ENCODE assay signal across 8 cellular contexts in genomic region chr10:1056326-1057105, GRCh38. TPM values are rescaled to one million over a fixed set of nuclear protein-coding genes. Genes with fewer than 3 reads are reported as not detected.
A peak's percentile ranks its signal among the peaks of the same experiment; 100 is the strongest.
DNase-seq lines count a peak whose midpoint lies in the region; ATAC-seq, FAIRE-seq and TF ChIP-seq lines count a peak whose summit lies in the region.

TSS of gene WDR37 (plus strand) at chr10:1056385. CDS start at chr10:1072156, 15,771 bp downstream.

- intact Hi-C loops in Panc1 (cut with micrococcal nuclease; ENCODE audit: unreplicated experiment) = no loop called here

- TF ChIP-seq CTCF in Panc1 (IDR thresholded peaks at IDR 0.05) (no peak), fibroblast of lung (conservative IDR thresholded peaks at IDR 0.05 in 1 of 2, IDR thresholded peaks at IDR 0.05 in 1 of 2; ENCODE audit: low read depth in 1 of 2, low read length in 2 of 2) (no peak)

- H2AFZ ChIP-seq in fibroblast of lung (ENCODE audit: low read length) = peak within 1 kb of the TSS; percentile 57

- POLR2A ChIA-PET in Panc1 (lab: Charles Lee) = no interaction called here
- POLR2A ChIA-PET in naive thymus-derived CD8-positive, alpha-beta T cell (lab: Charles Lee) = interaction anchor here (0.7 to 1.3 kb wide), 9 partner anchors 13 to 125 kb away, joined by 3 to 7 read pairs (median 4); partner anchors contain the start of genes GTPBP4 and LARP4B

- H3K9ac ChIP-seq in fibroblast of lung (ENCODE audit: insufficient read depth, low read length) = peak within 1 kb of the TSS; percentile 100

- peak within 1 kb of the TSS; percentile 88 to 95 for H3K4me3 ChIP-seq in Panc1 (ENCODE audit: low read depth in 2 of 2, low read length in 2 of 2)
- peak within 1 kb of the TSS; percentile 92 to 98 (median 94) for H3K4me3 ChIP-seq in fibroblast of lung (replicated peaks in 1 of 4; ENCODE audit: control extremely low read depth in 1 of 4, insufficient read depth in 1 of 4, low read depth in 3 of 4, low read length in 4 of 4)

- H3K27me3 ChIP-seq in Panc1 (ENCODE audit: control insufficient read depth, insufficient read depth, low read length) (no peaks in the 10 kb centered on the region), fibroblast of lung (ENCODE audit: control insufficient read depth, insufficient read depth, low read length) (no peaks in the 10 kb centered on the region)

- peak within 1 kb of the TSS; percentile 91 to 99 (median 96) for H3K4me3 Mint-ChIP-seq in naive thymus-derived CD8-positive, alpha-beta T cell
- H3K4me3 Mint-ChIP-seq in stimulated activated naive B cell treated with anti-CD40 and anti-IgM and Interleukin-4, amounts not matched to agents 10 μg/mL and 1 μg/mL and 100 μg/mL, for 72 hours = peak within 1 kb of the TSS; percentile 100

- H3K36me3 ChIP-seq in Panc1 (ENCODE audit: control insufficient read depth, insufficient read depth, low read length) (peaks cover 2% of the 10 kb centered on the region; the same call in 1 of the 2 replicates), fibroblast of lung (ENCODE audit: control insufficient read depth, insufficient read depth, low read length) (peaks cover 3% of the 10 kb centered on the region)

- peak within 1 kb of the TSS; percentile 91 to 99 (median 96) for H3K27ac Mint-ChIP-seq in naive thymus-derived CD8-positive, alpha-beta T cell
- peak within 1 kb of the TSS; percentile 97 for H3K27ac Mint-ChIP-seq in stimulated activated naive B cell treated with anti-CD40 and anti-IgM and Interleukin-4, amounts not matched to agents 10 μg/mL and 1 μg/mL and 100 μg/mL, for 72 hours

- H4K20me1 ChIP-seq in fibroblast of lung (ENCODE audit: control insufficient read depth, extremely low read depth, insufficient read depth, low read length) = no peaks in the 10 kb centered on the region

- peak; percentile 84 for ATAC-seq in GM21367 (IDR thresholded peaks at IDR 0.05; ENCODE audit: unreplicated experiment)
- ATAC-seq in Panc1 = peak; percentile 98
- peak; percentile 87 to 94 for ATAC-seq in naive thymus-derived CD8-positive, alpha-beta T cell
- peak; percentile 95 for ATAC-seq in stimulated activated naive B cell treated with anti-CD40 and anti-IgM and Interleukin-4, amounts not matched to agents 10 μg/mL and 1 μg/mL and 100 μg/mL, for 72 hours (replicated peaks)

- peaks cover 84% of the 10 kb centered on the region for H3K79me2 ChIP-seq in fibroblast of lung (ENCODE audit: control insufficient read depth, insufficient read depth, low read length)

- CTCF ChIA-PET in Panc1 (lab: Charles Lee) = no interaction called here

- H3K4me1 Mint-ChIP-seq in naive thymus-derived CD8-positive, alpha-beta T cell = peaks cover 30 to 91% (median 84%) of the 10 kb centered on the region in 4 donors
- peaks cover 39 to 68% of the 10 kb centered on the region in 2 donors for H3K4me1 Mint-ChIP-seq in stimulated activated naive B cell treated with anti-CD40 and anti-IgM and Interleukin-4, amounts not matched to agents 10 μg/mL and 1 μg/mL and 100 μg/mL, for 72 hours

- no peaks in the 10 kb centered on the region for H3K9me3 Mint-ChIP-seq in naive thymus-derived CD8-positive, alpha-beta T cell
- H3K9me3 Mint-ChIP-seq in stimulated activated naive B cell treated with anti-CD40 and anti-IgM and Interleukin-4, amounts not matched to agents 10 μg/mL and 1 μg/mL and 100 μg/mL, for 72 hours = no peaks in the 10 kb centered on the region

- H3K9me3 ChIP-seq in Panc1 (ENCODE audit: control insufficient read depth, insufficient read depth, low read depth, low read length) (no peaks in the 10 kb centered on the region), fibroblast of lung (ENCODE audit: control insufficient read depth, insufficient read depth, low read depth, low read length) (no peaks in the 10 kb centered on the region)

- peak; percentile 69 for FAIRE-seq in HTR-8/SVneo (lab: Jason Lieb, UNC)

- DNase-seq in DMS114 treated with DMSO at 0.1 percent for 48 hours (lab: John Stamatoyannopoulos, UW; ENCODE audit: unreplicated experiment) (peak; percentile 66), HTR-8/SVneo (ENCODE audit: insufficient read length, low spot score) (peak; percentile 82), Panc1 (ENCODE audit: low read depth, low spot score) (no peak), activated T-helper 1 cell treated with Interleukin-2 at 50 U/mL for 16 hours (ENCODE audit: low read depth) (peak; percentile 84), fibroblast of lung (ENCODE audit: low read depth in 2 of 2) (peak; percentile 88 to 90)
- peak; percentile 80 to 92 (median 89) for DNase-seq in naive thymus-derived CD8-positive, alpha-beta T cell
- peak; percentile 81 for DNase-seq in stimulated activated naive B cell treated with anti-CD40 and anti-IgM and Interleukin-4, amounts not matched to agents 10 μg/mL and 1 μg/mL and 100 μg/mL, for 72 hours

- peaks cover 0 to 27% (median 4%) of the 10 kb centered on the region in 3 donors for H3K36me3 Mint-ChIP-seq in naive thymus-derived CD8-positive, alpha-beta T cell
- peaks cover 26 to 49% of the 10 kb centered on the region in 2 donors for H3K36me3 Mint-ChIP-seq in stimulated activated naive B cell treated with anti-CD40 and anti-IgM and Interleukin-4, amounts not matched to agents 10 μg/mL and 1 μg/mL and 100 μg/mL, for 72 hours

- no TSS peak for BruUV-seq in Panc1 (replicated peaks; lab: Mats Ljungman, UMichigan)

- H3K4me2 ChIP-seq in fibroblast of lung (ENCODE audit: extremely low read depth, insufficient read depth, low read length) = peak within 1 kb of the TSS; percentile 88

- peaks cover 16% of the 10 kb centered on the region for H3K4me1 ChIP-seq in Panc1 (ENCODE audit: control insufficient read depth, insufficient read depth, low read length)
- H3K4me1 ChIP-seq in fibroblast of lung (ENCODE audit: control insufficient read depth, extremely low read depth, insufficient read depth, low read length) = peaks cover 4% of the 10 kb centered on the region

- H3K27me3 Mint-ChIP-seq in naive thymus-derived CD8-positive, alpha-beta T cell = no peaks in the 10 kb centered on the region
- no peaks in the 10 kb centered on the region for H3K27me3 Mint-ChIP-seq in stimulated activated naive B cell treated with anti-CD40 and anti-IgM and Interleukin-4, amounts not matched to agents 10 μg/mL and 1 μg/mL and 100 μg/mL, for 72 hours

- in situ Hi-C loops in Panc1 (cut with HindIII; ENCODE audit: low pct_unique_long_range_greater_than_20kb, low sequenced_read_pairs) = no loop called here

- H3K27ac ChIP-seq in Panc1 (ENCODE audit: low read length) = peak within 1 kb of the TSS; percentile 93
- H3K27ac ChIP-seq in fibroblast of lung (ENCODE audit: insufficient read depth, low read length) = peak within 1 kb of the TSS; percentile 99

RNA-seq across cellular contexts. Expression of gene WDR37, which starts in this region (rescaled TPM):
- 9.6 TPM for total RNA-seq in Panc1 (2021; ENCODE audit: unreplicated experiment)
- polyA plus RNA-seq in Panc1 (2012; ENCODE audit: insufficient read length) = 5.0 TPM
- total RNA-seq in fibroblast of lung = 9.8 and 13.0 TPM in 2 replicates
- 15.8 and 17.2 TPM in 2 replicates for polyA plus RNA-seq in fibroblast of lung
- polyA plus RNA-seq in fibroblast of lung (2012) = 11.0 and 12.2 TPM in 2 replicates
- polyA minus RNA-seq in fibroblast of lung (ENCODE audit: low replicate concordance) = 47.1 and 56.1 TPM in 2 replicates
- 10 to 100 TPM; 46.8 to 49.4 TPM for total RNA-seq in naive thymus-derived CD8-positive, alpha-beta T cell
- polyA plus RNA-seq in naive thymus-derived CD8-positive, alpha-beta T cell = 10 to 100 TPM; 15.9 to 21.6 (median 18.0) TPM
